In genomic region chr9:121125590-121125989, GRCh38 we compare ENCODE assay signal across 17 cellular contexts.
"Had no signal": no experiment of that assay in that cellular context is flagged by ENCODE, and none has a peak within 500 bp of the region (broad histone marks: within the 10 kb centered on the region; RNA-seq: fewer than 3 reads in every experiment).

No MANE protein-coding gene starts in this region.

- H3K36me3 ChIP-seq: ovary had no signal

- H3K4me3 Mint-ChIP-seq: endodermal cell, naive B cell had no signal

- H3K9me3 ChIP-seq: heart left ventricle, ovary had no signal

- H3K4me3 ChIP-seq: coronary artery, heart left ventricle, ovary had no signal

- H3K27ac Mint-ChIP-seq: endodermal cell had no signal

- ATAC-seq: heart left ventricle, right cardiac atrium had no signal

- H3K27me3 Mint-ChIP-seq: naive B cell had no signal

- H3K27ac ChIP-seq: coronary artery, heart left ventricle, ovary had no signal

- DNase-seq: effector CD4-positive, alpha-beta T cell; endodermal cell; erythroblast; foreskin melanocyte; heart left ventricle; hypothalamus; kidney glomerular epithelial cell; mesendoderm; naive B cell; nucleus accumbens; ovary; right cardiac atrium; small intestine; stimulated activated CD4-positive, alpha-beta T cell treated with anti-CD3 and anti-CD28 coated beads, Interleukin-12 subunit alpha, Interleukin-12 subunit beta, amount 100 ng/mL, for 4 hours; stimulated activated naive CD4-positive, alpha-beta T cell treated with Interleukin-2 at 50 U/mL for 16 hours; trophoblast cell had no signal

- H3K27me3 ChIP-seq: heart left ventricle, ovary had no signal
